ENCODE assay signal across 8 cellular contexts in genomic region chr15:85533949-85534543, GRCh38.
DNase-seq lines count a peak whose midpoint lies in the region; ATAC-seq, FAIRE-seq and TF ChIP-seq lines count a peak whose summit lies in the region.

No MANE protein-coding gene starts in this region.

- peak; percentile 32 for FAIRE-seq in bronchial epithelial cell (lab: Jason Lieb, UNC)

- H3K9me3 ChIP-seq in adrenal gland (replicated peaks in 1 of 3) = no peaks in the 10 kb centered on the region

- TF ChIP-seq POLR2A in adrenal gland (IDR thresholded peaks at IDR 0.05) = no peak

- H3K36me3 ChIP-seq in bronchial epithelial cell (ENCODE audit: control insufficient read depth, insufficient read depth, low read length) (peaks cover 3% of the 10 kb centered on the region), adrenal gland (replicated peaks in 1 of 2) (no peaks in the 10 kb centered on the region)

- peaks cover 0 to 36% of the 10 kb centered on the region in 2 donors for H3K4me1 ChIP-seq in adrenal gland (replicated peaks in 1 of 2)

- TF ChIP-seq CTCF in bronchial epithelial cell (IDR thresholded peaks at IDR 0.05; ENCODE audit: insufficient read depth, low read length, severe bottlenecking) = no peak
- no peak for TF ChIP-seq CTCF in coronary artery (IDR thresholded peaks at IDR 0.05)
- TF ChIP-seq CTCF in adrenal gland (IDR thresholded peaks at IDR 0.05) = no peak

- WGBS in adrenal gland, 4 donors = 81 to 90% (median 86%) methylated on average over 5 of the region's 5 CpGs

- intact Hi-C loops in adrenal gland (cut with DNase I) = no loop called here

- no peak overlapping the region for H3K4me3 ChIP-seq in bronchial epithelial cell (ENCODE audit: low read depth, low read length)
- H3K4me3 ChIP-seq in coronary artery = no peak overlapping the region
- H3K4me3 ChIP-seq in adrenal gland = no peak overlapping the region

- peak; percentile 96 for ATAC-seq in GM19463 (IDR thresholded peaks at IDR 0.05; ENCODE audit: unreplicated experiment)
- peak; percentile 89 for ATAC-seq in HG03469 (IDR thresholded peaks at IDR 0.05; ENCODE audit: unreplicated experiment)

- H3K27ac ChIP-seq in coronary artery = no peak overlapping the region
- H3K27ac ChIP-seq in adrenal gland = no peak overlapping the region

- H3K27me3 ChIP-seq in bronchial epithelial cell (ENCODE audit: control insufficient read depth, insufficient read depth, low read length) (no peaks in the 10 kb centered on the region), adrenal gland (no peaks in the 10 kb centered on the region)

- DNase-seq in CMK (ENCODE audit: low read depth) = peak; percentile 24
- no peak for DNase-seq in bronchial epithelial cell (ENCODE audit: low read depth)
- DNase-seq in coronary artery (ENCODE audit: low spot score) = no peak
- no peak for DNase-seq in adrenal gland
- DNase-seq in SHP77 treated with DMSO at 0.1 percent for 48 hours (lab: John Stamatoyannopoulos, UW) = no peak
- no peak for DNase-seq in RPMI8226
